ENCODE assay signal across 21 cellular contexts in the genomic region with DNA sequence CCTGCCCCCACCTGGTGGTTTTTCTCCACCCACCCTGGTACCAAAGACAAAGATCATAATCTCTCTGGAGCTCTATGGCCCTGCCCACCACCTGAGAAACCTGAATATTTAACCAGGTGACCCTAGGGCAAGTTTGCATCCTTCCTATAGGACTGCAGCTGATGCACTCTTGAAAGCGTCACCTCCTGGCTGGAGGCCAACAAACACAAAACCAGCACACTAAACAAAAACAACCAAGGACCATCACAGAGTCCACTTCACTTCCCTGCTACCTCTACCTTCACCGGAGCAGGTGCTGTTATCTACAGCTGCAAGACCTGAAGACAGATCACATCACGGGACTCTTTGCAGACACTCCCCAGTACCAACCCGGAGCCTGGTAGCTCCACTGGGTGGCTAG.
"Had no signal": no experiment of that assay in that cellular context is flagged by ENCODE, and none has a peak within 500 bp of the region (broad histone marks: within the 10 kb centered on the region; RNA-seq: fewer than 3 reads in every experiment).

No MANE protein-coding gene starts in this region.

- H3K9me3 ChIP-seq: mucosa of descending colon, ovary, sigmoid colon, testis, upper lobe of right lung, vagina had no signal

- DNase-seq: dermis blood vessel endothelial cell; erythroblast; foreskin keratinocyte; kidney; left colon; left ventricle myocardium superior; mucosa of descending colon; naive thymus-derived CD8-positive, alpha-beta T cell; ovary; sigmoid colon; stimulated activated CD4-positive, alpha-beta T cell treated with anti-CD3 and anti-CD28 coated beads, Interleukin-2, amount 100 ng/mL, for 24 hours; stimulated activated CD4-positive, alpha-beta T cell treated with anti-CD3 and anti-CD28 coated beads, Interleukin-4, amount 100 ng/mL, for 4 hours; stimulated activated naive B cell treated with anti-CD40 and anti-IgM and Interleukin-4, amounts not matched to agents 10 μg/mL and 1 μg/mL and 100 μg/mL, for 72 hours; stimulated activated naive CD8-positive, alpha-beta T cell treated with anti-CD3 and anti-CD28 coated beads, Interleukin-15, amount 100 ng/mL, for 72 hours; testis; upper lobe of right lung had no signal

- H3K27ac ChIP-seq: foreskin keratinocyte, hepatocyte, ovary, right atrium auricular region, sigmoid colon, skin epidermis, testis, tibial nerve, upper lobe of right lung, vagina had no signal

- H3K4me3 ChIP-seq: hepatocyte, mucosa of descending colon, ovary, right atrium auricular region, sigmoid colon, skin epidermis, testis, tibial nerve, upper lobe of right lung, vagina had no signal

- H3K36me3 ChIP-seq: ovary, right atrium auricular region, sigmoid colon, tibial nerve, upper lobe of right lung, vagina had no signal

- H3K4me1 ChIP-seq: foreskin keratinocyte, right atrium auricular region, sigmoid colon, testis, tibial nerve, upper lobe of right lung, vagina had no signal

- ATAC-seq: foreskin keratinocyte; left colon; left ventricle myocardium superior; mucosa of descending colon; naive thymus-derived CD8-positive, alpha-beta T cell; stimulated activated naive B cell treated with anti-CD40 and anti-IgM and Interleukin-4, amounts not matched to agents 10 μg/mL and 1 μg/mL and 100 μg/mL, for 72 hours; stimulated activated naive CD8-positive, alpha-beta T cell treated with anti-CD3 and anti-CD28 coated beads, Interleukin-15, amount 100 ng/mL, for 72 hours; upper lobe of right lung had no signal
